In the genomic region with DNA sequence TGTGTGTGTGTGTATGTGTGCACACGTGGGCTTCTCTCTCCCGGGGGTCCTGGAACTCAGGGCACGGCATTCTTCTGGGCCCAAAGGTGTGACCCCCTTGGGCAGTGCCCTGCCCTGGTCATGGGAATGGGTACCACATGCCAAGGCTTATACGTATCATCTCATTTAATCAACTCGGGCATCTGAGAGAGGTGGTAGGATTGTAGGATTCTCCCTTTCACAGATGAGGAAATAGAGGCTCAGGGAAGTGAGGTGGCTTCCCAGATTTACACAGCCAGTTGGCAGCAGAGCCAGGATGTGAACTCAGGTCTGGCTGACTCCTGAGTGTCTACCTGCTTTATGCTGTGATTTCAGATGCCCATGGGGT, we compare ENCODE assay signal across 22 cellular contexts. TPM values are rescaled to one million over a fixed set of nuclear protein-coding genes. Genes with fewer than 3 reads are reported as not detected.
"Had no signal": no experiment of that assay in that cellular context is flagged by ENCODE, and none has a peak within 500 bp of the region (broad histone marks: within the 10 kb centered on the region; RNA-seq: fewer than 3 reads in every experiment).

No MANE protein-coding gene starts in this region.

- ATAC-seq: naive thymus-derived CD8-positive, alpha-beta T cell; right lobe of liver; upper lobe of right lung had no signal

- H3K27me3 ChIP-seq: neural progenitor cell, ovary, right lobe of liver, suprapubic skin, tibial artery, upper lobe of right lung had no signal

- H3K9me3 ChIP-seq: lower lobe of right lung, ovary, right lobe of liver, suprapubic skin, thoracic aorta, tibial artery, upper lobe of right lung had no signal

- H3K27ac ChIP-seq: lower lobe of right lung, neural progenitor cell, ovary, right lobe of liver, skin epidermis, suprapubic skin, thoracic aorta, tibial artery, upper lobe of right lung had no signal

- H3K4me1 ChIP-seq: lower lobe of right lung, neural progenitor cell, right lobe of liver, suprapubic skin, tibial artery, upper lobe of right lung had no signal

- DNase-seq: hypothalamus; immature natural killer cell; mammary epithelial cell; mesenchymal stem cell; naive thymus-derived CD8-positive, alpha-beta T cell; nephron progenitor cell; ovary; retina; right lobe of liver; stimulated activated CD4-positive, alpha-beta T cell treated with anti-CD3 and anti-CD28 coated beads, Interleukin-12 subunit alpha, Interleukin-12 subunit beta, amount 100 ng/mL, for 4 hours; stimulated activated CD4-positive, alpha-beta T cell treated with anti-CD3 and anti-CD28 coated beads, Interleukin-15, amount 100 ng/mL, for 24 hours; stimulated activated CD4-positive, alpha-beta T cell treated with anti-CD3 and anti-CD28 coated beads, Interleukin-2, amount 100 ng/mL, for 24 hours; stimulated activated CD4-positive, alpha-beta T cell treated with anti-CD3 and anti-CD28 coated beads, Interleukin-4, amount 100 ng/mL, for 1 hour; stimulated activated naive CD4-positive, alpha-beta T cell; tibial artery; trophoblast cell; upper lobe of right lung had no signal

- H3K4me3 ChIP-seq: lower lobe of right lung, neural progenitor cell, ovary, right lobe of liver, skin epidermis, suprapubic skin, thoracic aorta, tibial artery, upper lobe of right lung had no signal

- H3K36me3 ChIP-seq: lower lobe of right lung, neural progenitor cell, ovary, right lobe of liver, suprapubic skin, thoracic aorta, tibial artery, upper lobe of right lung had no signal

RNA-seq across cellular contexts. Expression of a gene that starts 15.2 kb away (rescaled TPM):
- total RNA-seq: naive thymus-derived CD8-positive, alpha-beta T cell had no signal
- polyA plus RNA-seq: immature natural killer cell; naive thymus-derived CD8-positive, alpha-beta T cell had no signal

RNA-seq across cellular contexts. Expression of a gene that starts 46.2 kb away (rescaled TPM):
- total RNA-seq: naive thymus-derived CD8-positive, alpha-beta T cell had no signal
- polyA plus RNA-seq: immature natural killer cell; naive thymus-derived CD8-positive, alpha-beta T cell had no signal
